ENCODE assay signal across 8 cellular contexts in genomic region chr3:141311496-141312358, GRCh38. TPM values are rescaled to one million over a fixed set of nuclear protein-coding genes. Genes with fewer than 3 reads are reported as not detected.
A peak's percentile ranks its signal among the peaks of the same experiment; 100 is the strongest.
DNase-seq lines count a peak whose midpoint lies in the region; ATAC-seq and TF ChIP-seq lines count a peak whose summit lies in the region.

No MANE protein-coding gene starts in this region.

- no peaks in the 10 kb centered on the region for H3K9me3 Mint-ChIP-seq in progenitor cell of endocrine pancreas (ENCODE audit: low read depth)

- TF ChIP-seq CTCF in GM12875 (IDR thresholded peaks at IDR 0.05; ENCODE audit: borderline replicate concordance, insufficient read depth, low read depth, low read length) (peak; percentile 82), progenitor cell of endocrine pancreas (IDR thresholded peaks at IDR 0.05; ENCODE audit: unreplicated experiment) (peak; percentile 85)

- no peaks in the 10 kb centered on the region for H3K4me1 ChIP-seq in urinary bladder (ENCODE audit: insufficient read depth)

- DNase-seq in NCI-H1417 treated with DMSO at 0.1 percent for 48 hours (lab: John Stamatoyannopoulos, UW) (peak; percentile 89), SW480 (ENCODE audit: low spot score) (peak; percentile 98), amniotic epithelial cell (ENCODE audit: low read depth) (peak; percentile 96), left cardiac atrium (peak; percentile 99), progenitor cell of endocrine pancreas (ENCODE audit: low spot score, unreplicated experiment) (peak; percentile 97)

- ATAC-seq in HG02798 (IDR thresholded peaks at IDR 0.05; ENCODE audit: poor library complexity, unreplicated experiment) (peak; percentile 99), left cardiac atrium (peak; percentile 99)

- H3K27ac ChIP-seq in urinary bladder (ENCODE audit: low read depth), result peak overlapping the region; percentile 30

- peaks cover 10% of the 10 kb centered on the region for H3K4me1 Mint-ChIP-seq in progenitor cell of endocrine pancreas (ENCODE audit: low read depth)

- H3K36me3 Mint-ChIP-seq in progenitor cell of endocrine pancreas (ENCODE audit: insufficient read depth), result no peaks in the 10 kb centered on the region

- H3K36me3 ChIP-seq in urinary bladder (ENCODE audit: insufficient read depth), result no peaks in the 10 kb centered on the region

- intact Hi-C loops in left cardiac atrium (cut with DNase I), result loop anchor here (5.0 kb wide), 1 partner anchor 141 kb away; no protein-coding TSS in a partner anchor

- H3K4me3 Mint-ChIP-seq in progenitor cell of endocrine pancreas (ENCODE audit: low read depth), result peak overlapping the region; percentile 98

- WGBS in urinary bladder, result 4% methylated on average over 43 of the region's 43 CpGs

- H3K4me3 ChIP-seq in GM12875 (ENCODE audit: low read depth, low read length) (peak overlapping the region; percentile 73), urinary bladder (ENCODE audit: low read depth, low read length) (peak overlapping the region; percentile 57)

- peaks cover 10% of the 10 kb centered on the region for H3K27me3 Mint-ChIP-seq in progenitor cell of endocrine pancreas

- peak overlapping the region; percentile 98 for H3K27ac Mint-ChIP-seq in progenitor cell of endocrine pancreas

RNA-seq across cellular contexts. Expression of gene ZBTB38, which starts 56.6 kb away (rescaled TPM):
- total RNA-seq in left cardiac atrium (10 to 100 TPM; 62.9 to 72.6 TPM), progenitor cell of endocrine pancreas (25.8 and 27.0 TPM in 2 replicates), urinary bladder (124 TPM)
- 42.4 TPM for polyA plus RNA-seq in urinary bladder

Comparison
In these comparisons a context has a peak if more than half of its experiments do, and no peak if none do; other contexts are left out.
1. Peak in every context shown above with its lines: DNase-seq, ATAC-seq, H3K4me3 ChIP-seq and H3K27ac ChIP-seq.